ENCODE assay signal across 20 cellular contexts in genomic region chr4:168933423-168933822, GRCh38.
A peak's percentile ranks its signal among the peaks of the same experiment; 100 is the strongest.
DNase-seq lines count a peak whose midpoint lies in the region; ATAC-seq, FAIRE-seq and TF ChIP-seq lines count a peak whose summit lies in the region.
"Had no signal": no experiment of that assay in that cellular context is flagged by ENCODE, and none has a peak within 500 bp of the region (broad histone marks: within the 10 kb centered on the region; RNA-seq: fewer than 3 reads in every experiment).

No MANE protein-coding gene starts in this region.

- H3K79me2 ChIP-seq in HCT116 (ENCODE audit: insufficient read depth, low read length) = no peaks in the 10 kb centered on the region; the same call in 1 of the 2 replicates

- intact Hi-C loops in HCT116 (cut with micrococcal nuclease) (no loop called here), ovary (cut with DNase I) (no loop called here)

- BruUV-seq in HCT116 (replicated peaks; lab: Mats Ljungman, UMichigan) = no TSS peak

- H3K9me3 ChIP-seq in A549 (peaks cover 30% of the 10 kb centered on the region), HCT116 (ENCODE audit: control insufficient read depth in 1 of 2, insufficient read depth in 1 of 2, low read depth in 1 of 2, low read length in 2 of 2) (no peaks in the 10 kb centered on the region; a peak in 1 of 4 replicates), liver (ENCODE audit: control insufficient read depth in 4 of 4, low read length in 3 of 4) (no peaks in the 10 kb centered on the region), ovary (no peaks in the 10 kb centered on the region)

- H3K27me3 ChIP-seq in HCT116 (ENCODE audit: insufficient read depth, low read length) (no peaks in the 10 kb centered on the region), liver (ENCODE audit: control insufficient read depth in 4 of 4, insufficient read depth in 4 of 4, low read length in 3 of 4) (no peaks in the 10 kb centered on the region), ovary (no peaks in the 10 kb centered on the region)
- H3K27me3 ChIP-seq: BLaER1 treated with 17β-estradiol and CSF1 and Interleukin-3, amounts not matched to agents 10 nM and 100 nM had no signal

- DNase-seq in A549 (ENCODE audit: low read depth in 1 of 2, low spot score in 1 of 2) (no peak), HCT116 (ENCODE audit: low read depth, low spot score) (no peak), ovary (no peak), cerebellum (ENCODE audit: low spot score) (no peak)
- DNase-seq: 8988T; AML-193; Caco-2; Calu3; CD4-positive, alpha-beta T cell; CD8-positive, alpha-beta T cell; DMS79 treated with DMSO at 0.1 percent for 48 hours; GF-D8 had no signal

- peaks cover 4% of the 10 kb centered on the region in 2 experiments; a peak in 2 of 4 replicates for H3K36me3 ChIP-seq in HCT116 (ENCODE audit: control insufficient read depth in 1 of 2, insufficient read depth in 2 of 2, low read length in 2 of 2)
- peaks cover 0 to 4% (median 0%) of the 10 kb centered on the region in 4 donors for H3K36me3 ChIP-seq in liver (ENCODE audit: control insufficient read depth in 4 of 4, insufficient read depth in 3 of 4, low read depth in 1 of 4, low read length in 3 of 4)
- H3K36me3 ChIP-seq in ovary = no peaks in the 10 kb centered on the region

- H3K9me2 ChIP-seq in HCT116 (ENCODE audit: insufficient read depth) = no peaks in the 10 kb centered on the region

- H3K9ac ChIP-seq in HCT116 (ENCODE audit: low read length) (no peak overlapping the region), liver (ENCODE audit: low read depth in 1 of 2, low read length in 2 of 2) (no peak overlapping the region)
- H3K9ac ChIP-seq: BLaER1 treated with 17β-estradiol and CSF1 and Interleukin-3, amounts not matched to agents 10 nM and 100 nM had no signal

- TF ChIP-seq EP300 in A549 (IDR thresholded peaks at IDR 0.05) (no peak), Ishikawa (IDR thresholded peaks at IDR 0.05; ENCODE audit: borderline replicate concordance) (no peak), ovary (IDR thresholded peaks at IDR 0.05) (no peak)

- TF ChIP-seq POLR2A in A549 (IDR thresholded peaks at IDR 0.05; ENCODE audit: low read length) (no peak), HCT116 (IDR thresholded peaks at IDR 0.05; ENCODE audit: borderline replicate concordance, extremely low read depth, insufficient read depth, insufficient read length) (no peak), ovary (IDR thresholded peaks at IDR 0.05) (no peak)

- no peak for ATAC-seq in A549
- no peak for ATAC-seq in HCT116
- ATAC-seq in GM18511 (IDR thresholded peaks at IDR 0.05; ENCODE audit: unreplicated experiment) = no peak
- ATAC-seq: CD8-positive, alpha-beta T cell had no signal

- H2AFZ ChIP-seq in HCT116 (ENCODE audit: low read depth, low read length, poor library complexity, severe bottlenecking) = no peak overlapping the region

- no peak for FAIRE-seq in A549 (lab: Jason Lieb, UNC)
- FAIRE-seq: A204.1, G401.6, GM12891 had no signal

- H3K27ac ChIP-seq in A549 (no peak overlapping the region), HCT116 (ENCODE audit: low read depth, low read length) (no peak overlapping the region), liver (ENCODE audit: low read depth in 1 of 2, low read length in 2 of 2) (no peak overlapping the region), ovary (no peak overlapping the region)
- H3K27ac ChIP-seq: BLaER1 treated with 17β-estradiol and CSF1 and Interleukin-3, amounts not matched to agents 10 nM and 100 nM; C4-2B had no signal

- RAD21 ChIA-PET in HCT116 (lab: Charles Lee; ENCODE audit: low non-redundant PET in 1 of 2, low total read pairs in 2 of 2, uncharacterized antibody in 2 of 2, unreplicated experiment in 2 of 2) = no interaction called here

- H4K20me1 ChIP-seq in HCT116 (ENCODE audit: insufficient read depth) = no peaks in the 10 kb centered on the region
- H4K20me1 ChIP-seq: BLaER1 treated with 17β-estradiol and CSF1 and Interleukin-3, amounts not matched to agents 10 nM and 100 nM had no signal

- no peak overlapping the region for H3K4me2 ChIP-seq in A549
- H3K4me2 ChIP-seq in HCT116 (ENCODE audit: low read length) = no peak overlapping the region
- H3K4me2 ChIP-seq: BLaER1 treated with 17β-estradiol and CSF1 and Interleukin-3, amounts not matched to agents 10 nM and 100 nM had no signal

- TF ChIP-seq RAD21 in A549 (conservative IDR thresholded peaks at IDR 0.05 in 1 of 2, IDR thresholded peaks at IDR 0.05 in 1 of 2) (no peak), HCT116 (IDR thresholded peaks at IDR 0.05; ENCODE audit: low read depth) (no peak), Ishikawa (IDR thresholded peaks at IDR 0.05; ENCODE audit: low read depth) (no peak), liver (IDR thresholded peaks at IDR 0.05) (no peak)

- H3K4me1 ChIP-seq in A549 = no peaks in the 10 kb centered on the region
- no peaks in the 10 kb centered on the region for H3K4me1 ChIP-seq in HCT116 (ENCODE audit: control insufficient read depth in 1 of 2, insufficient read depth in 2 of 2, low read length in 2 of 2)
- H3K4me1 ChIP-seq in liver (ENCODE audit: control insufficient read depth in 4 of 4, insufficient read depth in 4 of 4, low read length in 3 of 4) = no peaks in the 10 kb centered on the region
- H3K4me1 ChIP-seq in ovary (ENCODE audit: insufficient read depth) = no peaks in the 10 kb centered on the region
- H3K4me1 ChIP-seq: BLaER1 treated with 17β-estradiol and CSF1 and Interleukin-3, amounts not matched to agents 10 nM and 100 nM; Caco-2 had no signal

- H3K4me3 ChIP-seq in A549 (no peak overlapping the region), HCT116 (replicated peaks in 1 of 2; ENCODE audit: low read depth in 1 of 2, low read length in 2 of 2) (no peak overlapping the region), liver (ENCODE audit: low read depth in 1 of 3, low read length in 3 of 3) (no peak overlapping the region), ovary (no peak overlapping the region)
- H3K4me3 ChIP-seq: BLaER1 treated with 17β-estradiol and CSF1 and Interleukin-3, amounts not matched to agents 10 nM and 100 nM had no signal

- TF ChIP-seq CTCF in A549 (IDR thresholded peaks at IDR 0.05) = no peak
- no peak for TF ChIP-seq CTCF in HCT116 (IDR thresholded peaks at IDR 0.05 in 2 of 3, conservative IDR thresholded peaks at IDR 0.05 in 1 of 3; ENCODE audit: borderline replicate concordance in 1 of 3, insufficient read depth in 1 of 3, low read depth in 2 of 3, low read length in 2 of 3)
- TF ChIP-seq CTCF in liver (IDR thresholded peaks at IDR 0.05; ENCODE audit: low read depth, low read length, missing input control) = no peak
- TF ChIP-seq CTCF in ovary (IDR thresholded peaks at IDR 0.05) = no peak

- CTCF ChIA-PET in A549 (lab: Yijun Ruan, JAX) (interaction anchor here (0.6 to 2.4 kb wide), 3 partner anchors 10 to 69 kb away, joined by 3 to 6 read pairs (median 5); no protein-coding TSS in a partner anchor), HCT116 (lab: Charles Lee) (no interaction called here)

- POLR2A ChIA-PET in A549 (lab: Yijun Ruan, JAX) (no interaction called here), HCT116 (lab: Charles Lee) (no interaction called here)

TF ChIP-seq in A549, 52 proteins besides CTCF, POLR2A, EP300 and RAD21 (continues in another document):
- no peak for TF ChIP-seq CBX2 (IDR thresholded peaks at IDR 0.05; ENCODE audit: borderline replicate concordance, low read depth)

TF ChIP-seq in HCT116, 20 proteins besides CTCF, POLR2A, EP300 and RAD21 (continues in another document):
- TF ChIP-seq SP1 (IDR thresholded peaks at IDR 0.05; ENCODE audit: low read depth) = no peak

TF ChIP-seq in Ishikawa, 13 proteins besides CTCF, POLR2A, EP300 and RAD21 (continues in another document):
- no peak for TF ChIP-seq TEAD4 (IDR thresholded peaks at IDR 0.05)

TF ChIP-seq in liver, 16 proteins besides CTCF, POLR2A, EP300 and RAD21:
- TF ChIP-seq REST (IDR thresholded peaks at IDR 0.05) = peak; percentile 96
- no peak for TF ChIP-seq NR2F2 (IDR thresholded peaks at IDR 0.05)

Comparison
In these comparisons a context has a peak if more than half of its experiments do, and no peak if none do; other contexts are left out.
1. Of the 6 proteins assayed by ChIP-seq in both A549 and HCT116: peak only in A549: none; only in HCT116: none; in both: REST; in neither: 5.